ENCODE assay signal across 1 cellular context in genomic region chr2:177263451-177264208, GRCh38.
A peak's percentile ranks its signal among the peaks of the same experiment; 100 is the strongest.
TF ChIP-seq lines count a peak whose summit lies in the region.

No MANE protein-coding gene starts in this region.

TF ChIP-seq in H1, 55 proteins besides CTCF, POLR2A, EP300 and RAD21:
- peak; percentile 14 for TF ChIP-seq NANOG (IDR thresholded peaks at IDR 0.05; ENCODE audit: insufficient read depth, low read depth, low read length, poor library complexity, severe bottlenecking)
- peak; percentile 84 for TF ChIP-seq BACH1 (IDR thresholded peaks at IDR 0.05; ENCODE audit: low read length)
- TF ChIP-seq CHD1 (IDR thresholded peaks at IDR 0.05; ENCODE audit: low read depth, low read length): 0 out of 2 replicates have a peak, but pooled peaks have one; percentile 22
- TF ChIP-seq KDM4A (IDR thresholded peaks at IDR 0.05; ENCODE audit: low read depth, low read length, severe bottlenecking): peak; percentile 89
- no peak for TF ChIP-seq CBX5 (IDR thresholded peaks at IDR 0.05; ENCODE audit: low read depth, low read length)
- peak; percentile 100 for TF ChIP-seq CEBPB (IDR thresholded peaks at IDR 0.05; ENCODE audit: low read depth, low read length)
- TF ChIP-seq PHF8 (conservative IDR thresholded peaks at IDR 0.05; ENCODE audit: low read depth, low read length): peak; percentile 48; the same call in 1 of the 2 replicates
- 0 out of 2 replicates have a peak, but pooled peaks have one; percentile 29 for TF ChIP-seq CHD2 (IDR thresholded peaks at IDR 0.05; ENCODE audit: low read length)
- TF ChIP-seq SP4 (IDR thresholded peaks at IDR 0.05; ENCODE audit: low read length): no peak
- TF ChIP-seq MAX (IDR thresholded peaks at IDR 0.05): peak; percentile 80
- TF ChIP-seq SP1 (IDR thresholded peaks at IDR 0.05; ENCODE audit: low read depth, low read length): 0 out of 2 replicates have a peak, but pooled peaks have one; percentile 32
- TF ChIP-seq RXRA (IDR thresholded peaks at IDR 0.05; ENCODE audit: insufficient read depth, low read depth, low read length): no peak
- TF ChIP-seq MAFK (IDR thresholded peaks at IDR 0.05; ENCODE audit: low read depth, low read length): peak; percentile 26; the same call in 1 of the 2 replicates
- peak; percentile 33; the same call in 1 of the 2 replicates for TF ChIP-seq FOSL1 (IDR thresholded peaks at IDR 0.05; ENCODE audit: insufficient read depth, low read depth, low read length)
- TF ChIP-seq BRCA1 (IDR thresholded peaks at IDR 0.05; ENCODE audit: low read depth, low read length): no peak
- TF ChIP-seq CREB1 (IDR thresholded peaks at IDR 0.05): 0 out of 2 replicates have a peak, but pooled peaks have one; percentile 47
- TF ChIP-seq TBP (IDR thresholded peaks at IDR 0.05; ENCODE audit: low read depth, low read length): peak; percentile 36; the same call in 1 of the 2 replicates
- TF ChIP-seq POLR2AphosphoS5 (IDR thresholded peaks at IDR 0.05; ENCODE audit: low read depth, low read length): peak; percentile 7
- 0 out of 2 replicates have a peak, but pooled peaks have one; percentile 12 for TF ChIP-seq YY1 (IDR thresholded peaks at IDR 0.05; ENCODE audit: low read depth, low read length)
- TF ChIP-seq RFX5 (IDR thresholded peaks at IDR 0.05; ENCODE audit: borderline replicate concordance, low read depth, low read length): no peak
- peak; percentile 58 for TF ChIP-seq RBBP5 (IDR thresholded peaks at IDR 0.05; ENCODE audit: borderline replicate concordance, low read depth, low read length)
- TF ChIP-seq HDAC2 (IDR thresholded peaks at IDR 0.05; ENCODE audit: borderline replicate concordance in 1 of 2, low read depth in 2 of 2, low read length in 2 of 2): peak in 1 of 2 experiments; percentile 62; a peak in 1 of 4 replicates
- TF ChIP-seq ZNF274 (IDR thresholded peaks at IDR 0.05; ENCODE audit: borderline replicate concordance, extremely low read depth, low read length): no peak
- TF ChIP-seq CTBP2 (IDR thresholded peaks at IDR 0.05; ENCODE audit: borderline replicate concordance, insufficient read depth, insufficient read length, low read length): peak; percentile 76
- TF ChIP-seq TAF7 (optimal IDR thresholded peaks at IDR 0.05; ENCODE audit: borderline replicate concordance, low read depth, low read length): no peak
- TF ChIP-seq TAF1 (IDR thresholded peaks at IDR 0.05; ENCODE audit: low read depth, low read length): peak; percentile 62
- TF ChIP-seq SP2 (IDR thresholded peaks at IDR 0.05; ENCODE audit: low read length): no peak
- peak; percentile 45 for TF ChIP-seq ASH2L (IDR thresholded peaks at IDR 0.05; ENCODE audit: low read length)
- TF ChIP-seq SIN3A (conservative IDR thresholded peaks at IDR 0.05 in 1 of 2, IDR thresholded peaks at IDR 0.05 in 1 of 2; ENCODE audit: low read depth in 1 of 2, low read length in 2 of 2): peak in 1 of 2 experiments; percentile 94; a peak in 2 of 4 replicates
- TF ChIP-seq ATF2 (IDR thresholded peaks at IDR 0.05; ENCODE audit: low read length): no peak
- TF ChIP-seq JUND (IDR thresholded peaks at IDR 0.05; ENCODE audit: low read length): no peak
